Comparison of ENCODE assay signal across 1 cellular context in the genomic region with DNA sequence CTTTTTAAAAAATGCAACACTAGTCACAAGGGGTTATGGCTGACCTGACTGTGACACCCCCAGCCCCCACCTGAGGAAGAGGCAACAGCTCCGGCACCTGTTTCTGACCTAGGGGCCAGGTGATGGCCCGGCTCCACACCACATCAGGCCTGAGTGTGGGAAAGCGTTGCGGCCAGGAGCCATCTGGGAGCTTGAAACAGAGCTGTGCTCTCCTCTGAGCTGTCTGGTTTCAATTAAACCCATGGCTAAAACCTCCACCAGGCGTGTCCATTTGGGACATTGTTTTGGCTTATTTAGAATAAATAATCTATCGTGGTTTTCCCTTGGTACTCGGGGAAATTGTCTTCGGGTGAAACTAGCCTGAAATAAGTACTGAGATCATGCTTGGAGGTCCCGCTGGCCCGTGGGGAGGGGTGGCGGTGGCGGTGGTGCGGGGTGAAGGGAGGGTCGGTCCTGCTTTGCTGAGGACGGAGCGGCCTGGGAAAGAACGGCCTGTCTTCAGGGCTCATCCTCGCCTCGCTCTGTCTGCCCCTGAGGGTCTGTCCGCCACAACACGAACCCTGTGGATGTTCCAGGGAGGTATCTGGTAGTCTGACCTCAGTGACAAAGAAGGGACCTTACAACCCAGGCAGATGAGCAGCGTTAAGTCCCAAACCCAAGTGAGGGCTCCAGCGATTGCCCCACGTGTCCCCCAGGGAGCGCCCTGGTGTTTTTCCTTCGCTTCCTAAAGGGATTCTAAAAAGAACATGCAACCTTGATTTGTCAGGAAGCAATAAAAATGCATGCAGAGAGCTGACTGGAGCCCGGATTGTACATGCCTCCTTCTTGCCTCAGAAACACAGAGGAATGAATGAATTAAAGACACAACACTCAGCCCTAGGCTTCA.
TF ChIP-seq lines count a peak whose summit lies in the region.

No MANE protein-coding gene starts in this region.

TF ChIP-seq in K562, 482 proteins besides CTCF, POLR2A, EP300 and RAD21:
- TF ChIP-seq, protein P1, sequence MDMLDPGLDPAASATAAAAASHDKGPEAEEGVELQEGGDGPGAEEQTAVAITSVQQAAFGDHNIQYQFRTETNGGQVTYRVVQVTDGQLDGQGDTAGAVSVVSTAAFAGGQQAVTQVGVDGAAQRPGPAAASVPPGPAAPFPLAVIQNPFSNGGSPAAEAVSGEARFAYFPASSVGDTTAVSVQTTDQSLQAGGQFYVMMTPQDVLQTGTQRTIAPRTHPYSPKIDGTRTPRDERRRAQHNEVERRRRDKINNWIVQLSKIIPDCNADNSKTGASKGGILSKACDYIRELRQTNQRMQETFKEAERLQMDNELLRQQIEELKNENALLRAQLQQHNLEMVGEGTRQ (CRISPR knock-in tag; IDR thresholded peaks at IDR 0.05), result peak; percentile 8; the same call in 1 of the 2 replicates
- TF ChIP-seq RB1 (IDR thresholded peaks at IDR 0.05; ENCODE audit: low read depth), result 0 out of 2 replicates have a peak, but pooled peaks have one; percentile 12
- TF ChIP-seq, protein P2, sequence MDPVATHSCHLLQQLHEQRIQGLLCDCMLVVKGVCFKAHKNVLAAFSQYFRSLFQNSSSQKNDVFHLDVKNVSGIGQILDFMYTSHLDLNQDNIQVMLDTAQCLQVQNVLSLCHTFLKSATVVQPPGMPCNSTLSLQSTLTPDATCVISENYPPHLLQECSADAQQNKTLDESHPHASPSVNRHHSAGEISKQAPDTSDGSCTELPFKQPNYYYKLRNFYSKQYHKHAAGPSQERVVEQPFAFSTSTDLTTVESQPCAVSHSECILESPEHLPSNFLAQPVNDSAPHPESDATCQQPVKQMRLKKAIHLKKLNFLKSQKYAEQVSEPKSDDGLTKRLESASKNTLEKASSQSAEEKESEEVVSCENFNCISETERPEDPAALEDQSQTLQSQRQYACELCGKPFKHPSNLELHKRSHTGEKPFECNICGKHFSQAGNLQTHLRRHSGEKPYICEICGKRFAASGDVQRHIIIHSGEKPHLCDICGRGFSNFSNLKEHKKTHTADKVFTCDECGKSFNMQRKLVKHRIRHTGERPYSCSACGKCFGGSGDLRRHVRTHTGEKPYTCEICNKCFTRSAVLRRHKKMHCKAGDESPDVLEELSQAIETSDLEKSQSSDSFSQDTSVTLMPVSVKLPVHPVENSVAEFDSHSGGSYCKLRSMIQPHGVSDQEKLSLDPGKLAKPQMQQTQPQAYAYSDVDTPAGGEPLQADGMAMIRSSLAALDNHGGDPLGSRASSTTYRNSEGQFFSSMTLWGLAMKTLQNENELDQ (CRISPR knock-in tag; IDR thresholded peaks at IDR 0.05; ENCODE audit: borderline replicate concordance), result no peak
- no peak for TF ChIP-seq BCOR (IDR thresholded peaks at IDR 0.05)
- TF ChIP-seq, protein P3, sequence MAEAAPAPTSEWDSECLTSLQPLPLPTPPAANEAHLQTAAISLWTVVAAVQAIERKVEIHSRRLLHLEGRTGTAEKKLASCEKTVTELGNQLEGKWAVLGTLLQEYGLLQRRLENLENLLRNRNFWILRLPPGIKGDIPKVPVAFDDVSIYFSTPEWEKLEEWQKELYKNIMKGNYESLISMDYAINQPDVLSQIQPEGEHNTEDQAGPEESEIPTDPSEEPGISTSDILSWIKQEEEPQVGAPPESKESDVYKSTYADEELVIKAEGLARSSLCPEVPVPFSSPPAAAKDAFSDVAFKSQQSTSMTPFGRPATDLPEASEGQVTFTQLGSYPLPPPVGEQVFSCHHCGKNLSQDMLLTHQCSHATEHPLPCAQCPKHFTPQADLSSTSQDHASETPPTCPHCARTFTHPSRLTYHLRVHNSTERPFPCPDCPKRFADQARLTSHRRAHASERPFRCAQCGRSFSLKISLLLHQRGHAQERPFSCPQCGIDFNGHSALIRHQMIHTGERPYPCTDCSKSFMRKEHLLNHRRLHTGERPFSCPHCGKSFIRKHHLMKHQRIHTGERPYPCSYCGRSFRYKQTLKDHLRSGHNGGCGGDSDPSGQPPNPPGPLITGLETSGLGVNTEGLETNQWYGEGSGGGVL (CRISPR knock-in tag; IDR thresholded peaks at IDR 0.05), result no peak
- TF ChIP-seq, protein P4, sequence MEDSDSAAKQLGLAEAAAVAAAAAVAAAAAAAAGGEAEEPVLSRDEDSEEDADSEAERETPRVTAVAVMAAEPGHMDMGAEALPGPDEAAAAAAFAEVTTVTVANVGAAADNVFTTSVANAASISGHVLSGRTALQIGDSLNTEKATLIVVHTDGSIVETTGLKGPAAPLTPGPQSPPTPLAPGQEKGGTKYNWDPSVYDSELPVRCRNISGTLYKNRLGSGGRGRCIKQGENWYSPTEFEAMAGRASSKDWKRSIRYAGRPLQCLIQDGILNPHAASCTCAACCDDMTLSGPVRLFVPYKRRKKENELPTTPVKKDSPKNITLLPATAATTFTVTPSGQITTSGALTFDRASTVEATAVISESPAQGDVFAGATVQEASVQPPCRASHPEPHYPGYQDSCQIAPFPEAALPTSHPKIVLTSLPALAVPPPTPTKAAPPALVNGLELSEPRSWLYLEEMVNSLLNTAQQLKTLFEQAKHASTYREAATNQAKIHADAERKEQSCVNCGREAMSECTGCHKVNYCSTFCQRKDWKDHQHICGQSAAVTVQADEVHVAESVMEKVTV (CRISPR knock-in tag; IDR thresholded peaks at IDR 0.05), result peak; percentile 43; the same call in 1 of the 2 replicates
- TF ChIP-seq, protein P5, sequence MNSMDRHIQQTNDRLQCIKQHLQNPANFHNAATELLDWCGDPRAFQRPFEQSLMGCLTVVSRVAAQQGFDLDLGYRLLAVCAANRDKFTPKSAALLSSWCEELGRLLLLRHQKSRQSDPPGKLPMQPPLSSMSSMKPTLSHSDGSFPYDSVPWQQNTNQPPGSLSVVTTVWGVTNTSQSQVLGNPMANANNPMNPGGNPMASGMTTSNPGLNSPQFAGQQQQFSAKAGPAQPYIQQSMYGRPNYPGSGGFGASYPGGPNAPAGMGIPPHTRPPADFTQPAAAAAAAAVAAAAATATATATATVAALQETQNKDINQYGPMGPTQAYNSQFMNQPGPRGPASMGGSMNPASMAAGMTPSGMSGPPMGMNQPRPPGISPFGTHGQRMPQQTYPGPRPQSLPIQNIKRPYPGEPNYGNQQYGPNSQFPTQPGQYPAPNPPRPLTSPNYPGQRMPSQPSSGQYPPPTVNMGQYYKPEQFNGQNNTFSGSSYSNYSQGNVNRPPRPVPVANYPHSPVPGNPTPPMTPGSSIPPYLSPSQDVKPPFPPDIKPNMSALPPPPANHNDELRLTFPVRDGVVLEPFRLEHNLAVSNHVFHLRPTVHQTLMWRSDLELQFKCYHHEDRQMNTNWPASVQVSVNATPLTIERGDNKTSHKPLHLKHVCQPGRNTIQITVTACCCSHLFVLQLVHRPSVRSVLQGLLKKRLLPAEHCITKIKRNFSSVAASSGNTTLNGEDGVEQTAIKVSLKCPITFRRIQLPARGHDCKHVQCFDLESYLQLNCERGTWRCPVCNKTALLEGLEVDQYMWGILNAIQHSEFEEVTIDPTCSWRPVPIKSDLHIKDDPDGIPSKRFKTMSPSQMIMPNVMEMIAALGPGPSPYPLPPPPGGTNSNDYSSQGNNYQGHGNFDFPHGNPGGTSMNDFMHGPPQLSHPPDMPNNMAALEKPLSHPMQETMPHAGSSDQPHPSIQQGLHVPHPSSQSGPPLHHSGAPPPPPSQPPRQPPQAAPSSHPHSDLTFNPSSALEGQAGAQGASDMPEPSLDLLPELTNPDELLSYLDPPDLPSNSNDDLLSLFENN (IDR thresholded peaks at IDR 0.05; ENCODE audit: low read depth in 2 of 2, low read length in 2 of 2), result no peak
- TF ChIP-seq SMC3 (conservative IDR thresholded peaks at IDR 0.05; ENCODE audit: insufficient read depth, low read depth, low read length), result peak; percentile 53; the same call in 1 of the 2 replicates
